ENCODE assay signal across 1 cellular context in genomic region chrX:14028473-14028872, GRCh38.
TF ChIP-seq lines count a peak whose summit lies in the region.

No MANE protein-coding gene starts in this region.

TF ChIP-seq in IMR-90, 13 proteins besides CTCF, POLR2A, EP300 and RAD21:
- TF ChIP-seq USF2 (IDR thresholded peaks at IDR 0.05; ENCODE audit: low read depth, low read length), result no peak
- TF ChIP-seq MAZ (IDR thresholded peaks at IDR 0.05; ENCODE audit: borderline replicate concordance, low read depth, low read length), result no peak
- TF ChIP-seq BHLHE40 (IDR thresholded peaks at IDR 0.05; ENCODE audit: low read depth, low read length), result no peak
- no peak for TF ChIP-seq MXI1 (IDR thresholded peaks at IDR 0.05; ENCODE audit: borderline replicate concordance, low read depth, low read length)
- no peak for TF ChIP-seq FOS (IDR thresholded peaks at IDR 0.05; ENCODE audit: low read depth, low read length)
- TF ChIP-seq MAFK (IDR thresholded peaks at IDR 0.05; ENCODE audit: low read depth, low read length), result no peak
- TF ChIP-seq ELK1 (IDR thresholded peaks at IDR 0.05; ENCODE audit: borderline replicate concordance, low read depth, low read length), result no peak
- no peak for TF ChIP-seq RFX5 (IDR thresholded peaks at IDR 0.05; ENCODE audit: low read depth, low read length)
- TF ChIP-seq NFE2L2 (IDR thresholded peaks at IDR 0.05; ENCODE audit: low read depth, low read length), result no peak
- TF ChIP-seq RCOR1 (IDR thresholded peaks at IDR 0.05; ENCODE audit: insufficient replicate concordance, low read length), result no peak
- no peak for TF ChIP-seq SMC3 (IDR thresholded peaks at IDR 0.05; ENCODE audit: low read depth, low read length)
- no peak for TF ChIP-seq CEBPB (IDR thresholded peaks at IDR 0.05; ENCODE audit: low read depth, low read length)
- no peak for TF ChIP-seq CHD1 (IDR thresholded peaks at IDR 0.05; ENCODE audit: low read depth, low read length)
